ENCODE assay signal across 16 cellular contexts in the genomic region with DNA sequence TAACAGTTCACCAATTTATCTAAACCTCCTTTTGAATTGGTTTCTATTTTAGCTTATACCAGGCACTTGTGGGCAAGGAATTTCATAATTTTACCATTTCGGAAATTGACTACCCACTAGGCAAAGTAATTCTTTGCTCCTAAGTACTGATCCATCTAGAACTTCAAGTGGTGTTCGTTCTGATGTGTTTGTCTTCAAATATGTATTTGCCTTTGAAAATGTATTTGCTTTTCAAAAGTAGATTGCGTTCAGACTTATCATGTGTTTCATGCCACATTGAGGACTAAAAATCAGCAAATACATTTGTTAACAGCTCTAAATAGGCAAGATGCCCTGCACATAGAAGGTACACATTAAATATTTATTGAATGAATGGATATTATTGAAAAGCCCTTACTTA. TPM values are rescaled to one million over a fixed set of nuclear protein-coding genes. Genes with fewer than 3 reads are reported as not detected.
A peak's percentile ranks its signal among the peaks of the same experiment; 100 is the strongest.
DNase-seq lines count a peak whose midpoint lies in the region; ATAC-seq and TF ChIP-seq lines count a peak whose summit lies in the region.
"Had no signal": no experiment of that assay in that cellular context is flagged by ENCODE, and none has a peak within 500 bp of the region (broad histone marks: within the 10 kb centered on the region; RNA-seq: fewer than 3 reads in every experiment).

No MANE protein-coding gene starts in this region.

- H3K4me1 ChIP-seq in endocrine pancreas (ENCODE audit: control insufficient read depth, insufficient read depth, low read length): peaks cover 14% of the 10 kb centered on the region
- no peaks in the 10 kb centered on the region for H3K4me1 ChIP-seq in upper lobe of right lung
- H3K4me1 ChIP-seq: Caco-2, HAP-1 had no signal

- CTCF ChIA-PET in RWPE1 (lab: Yijun Ruan, JAX): interaction anchor here (1.0 to 1.1 kb wide), 2 partner anchors 10 to 138 kb away, joined by 4 to 6 read pairs; no protein-coding TSS in a partner anchor

- intact Hi-C loops in upper lobe of right lung (cut with DNase I): loop anchor here (10.0 kb wide), 1 partner anchor 67 kb away; no protein-coding TSS in a partner anchor

- peak; percentile 20 for ATAC-seq in upper lobe of right lung
- ATAC-seq: CD8-positive, alpha-beta T cell had no signal

- peak; percentile 34 for DNase-seq in DMS53 treated with DMSO at 0.1 percent for 48 hours (lab: John Stamatoyannopoulos, UW; ENCODE audit: unreplicated experiment)
- no peak for DNase-seq in upper lobe of right lung
- DNase-seq in hypothalamus (lab: John Stamatoyannopoulos, UW): no peak
- no peak for DNase-seq in NCI-H1092 treated with DMSO at 0.1 percent for 48 hours (lab: John Stamatoyannopoulos, UW)
- DNase-seq in NCI-H345 (lab: John Stamatoyannopoulos, UW): no peak
- no peak for DNase-seq in RWPE1 (ENCODE audit: low spot score)
- DNase-seq: C1 segment of cervical spinal cord; Caco-2; CD8-positive, alpha-beta T cell; DMS 273 treated with DMSO at 0.1 percent for 48 hours; DND-41; GOT3; HFFc6 had no signal

- H3K9me3 ChIP-seq in endocrine pancreas (ENCODE audit: control insufficient read depth, low read length) (no peaks in the 10 kb centered on the region), upper lobe of right lung (no peaks in the 10 kb centered on the region)
- H3K9me3 ChIP-seq: Caco-2, HAP-1 had no signal

- no peaks in the 10 kb centered on the region for H3K27me3 ChIP-seq in endocrine pancreas (ENCODE audit: control insufficient read depth, insufficient read depth, low read length)
- H3K27me3 ChIP-seq in upper lobe of right lung: no peaks in the 10 kb centered on the region

- TF ChIP-seq CTCF in VCaP (conservative IDR thresholded peaks at IDR 0.05): no peak
- TF ChIP-seq CTCF in upper lobe of right lung (IDR thresholded peaks at IDR 0.05): no peak
- TF ChIP-seq CTCF in RWPE1 (conservative IDR thresholded peaks at IDR 0.05; ENCODE audit: low read depth): no peak

- H3K4me3 ChIP-seq in endocrine pancreas (ENCODE audit: control insufficient read depth, insufficient read depth, low read length): peak overlapping the region; percentile 56
- no peak overlapping the region for H3K4me3 ChIP-seq in upper lobe of right lung
- H3K4me3 ChIP-seq: HAP-1 had no signal

- H3K9ac ChIP-seq in endocrine pancreas (ENCODE audit: control insufficient read depth, insufficient read depth, low read length): no peak overlapping the region

- H3K27ac ChIP-seq in VCaP (peak overlapping the region; percentile 23), upper lobe of right lung (no peak overlapping the region), RWPE1 (no peak overlapping the region)

- no peaks in the 10 kb centered on the region for H3K36me3 ChIP-seq in endocrine pancreas (ENCODE audit: control insufficient read depth, insufficient read depth, low read length)
- H3K36me3 ChIP-seq in upper lobe of right lung: peaks cover 19% of the 10 kb centered on the region
- H3K36me3 ChIP-seq: HAP-1 had no signal

- POLR2A ChIA-PET in RWPE1 (lab: Yijun Ruan, JAX; ENCODE audit: low non-redundant PET): no interaction called here

RNA-seq across cellular contexts. Expression of a gene that starts 26.7 kb away (rescaled TPM):
- 38.1 TPM for total RNA-seq in upper lobe of right lung

RNA-seq across cellular contexts. Expression of a gene that starts 48.5 kb away (rescaled TPM):
- total RNA-seq in upper lobe of right lung: 5.4 TPM
- total RNA-seq: Caco-2; CD8-positive, alpha-beta T cell had no signal

RNA-seq across cellular contexts. Expression of a gene that starts 52.2 kb away (rescaled TPM):
- total RNA-seq in upper lobe of right lung: 64.8 TPM
